In genomic region chr3:123961508-123961856, GRCh38 we compare ENCODE assay signal across 1 cellular context.
TF ChIP-seq lines count a peak whose summit lies in the region.

No MANE protein-coding gene starts in this region.

TF ChIP-seq in K562, 482 proteins besides CTCF, POLR2A, EP300 and RAD21:
- no peak for TF ChIP-seq ZNF224 (CRISPR knock-in tag; IDR thresholded peaks at IDR 0.05)
- TF ChIP-seq NRF1 (conservative IDR thresholded peaks at IDR 0.05 in 1 of 2, IDR thresholded peaks at IDR 0.05 in 1 of 2), result 0 out of 4 replicates have a peak, but pooled peaks of 1 of the 2 experiments have one; percentile 5
- peak in 1 of 3 experiments; percentile 60; a peak in 1 of 6 replicates for TF ChIP-seq ZBTB11 (CRISPR knock-in tag; IDR thresholded peaks at IDR 0.05)
